8 cellular contexts compared by ENCODE assay signal in genomic region chr13:46796515-46797467, GRCh38. TPM values are rescaled to one million over a fixed set of nuclear protein-coding genes. Genes with fewer than 3 reads are reported as not detected.
DNase-seq lines count a peak whose midpoint lies in the region; TF ChIP-seq lines count a peak whose summit lies in the region.

Gene ESD (minus strand): TSS chr13:46797161. CDS start chr13:46791413, 5,748 bp downstream.

- TF ChIP-seq CTCF in fibroblast of villous mesenchyme (IDR thresholded peaks at IDR 0.05; ENCODE audit: insufficient read depth, low read depth, low read length), result no peak
- peak; percentile 7 for TF ChIP-seq CTCF in neural crest cell (conservative IDR thresholded peaks at IDR 0.05)

- peaks cover 20% of the 10 kb centered on the region for H3K4me1 ChIP-seq in stomach smooth muscle (ENCODE audit: control insufficient read depth, insufficient read depth, low read length)

- no peaks in the 10 kb centered on the region for H3K27me3 ChIP-seq in stomach smooth muscle (ENCODE audit: control insufficient read depth in 1 of 2, insufficient read depth in 2 of 2, low read length in 2 of 2)

- no peaks in the 10 kb centered on the region for H3K27me3 Mint-ChIP-seq in neural crest cell (ENCODE audit: low read depth)

- DNase-seq in EL, result peak; percentile 94
- peak; percentile 70 for DNase-seq in H4 (ENCODE audit: low spot score)
- peak; percentile 88 for DNase-seq in LoVo (ENCODE audit: low spot score)
- peak; percentile 86 to 88 for DNase-seq in SHP77 (lab: John Stamatoyannopoulos, UW)
- peak; percentile 95 for DNase-seq in activated effector memory CD4-positive, alpha-beta T cell treated with anti-CD3 and anti-CD28 coated beads, Interleukin-2, amount 50 U/mL, for 16 hours
- peak; percentile 89 for DNase-seq in fibroblast of villous mesenchyme (ENCODE audit: low read depth)
- DNase-seq in neural crest cell (ENCODE audit: low read depth, low spot score), result peak; percentile 87

- no peaks in the 10 kb centered on the region for H3K9me3 Mint-ChIP-seq in neural crest cell

- H3K27ac Mint-ChIP-seq in neural crest cell (ENCODE audit: unreplicated experiment), result peak within 1 kb of the TSS; percentile 98

- H3K9ac ChIP-seq in stomach smooth muscle (ENCODE audit: low read length in 2 of 2), result peak within 1 kb of the TSS; percentile 74 to 89

- H3K4me1 Mint-ChIP-seq in neural crest cell, result peaks cover 39% of the 10 kb centered on the region

- H3K4me3 ChIP-seq in fibroblast of villous mesenchyme (ENCODE audit: low read depth, low read length) (peak within 1 kb of the TSS; percentile 89), stomach smooth muscle (ENCODE audit: low read length in 2 of 2) (peak within 1 kb of the TSS; percentile 66 to 90)

- peaks cover 3% of the 10 kb centered on the region for H3K36me3 Mint-ChIP-seq in neural crest cell (ENCODE audit: low read depth)

- peak within 1 kb of the TSS; percentile 86 for H3K27ac ChIP-seq in stomach smooth muscle (ENCODE audit: low read length)

- no peaks in the 10 kb centered on the region for H3K9me3 ChIP-seq in stomach smooth muscle (ENCODE audit: control insufficient read depth in 2 of 2, low read length in 2 of 2)

- H3K36me3 ChIP-seq in stomach smooth muscle (ENCODE audit: control insufficient read depth in 2 of 2, insufficient read depth in 2 of 2, low read length in 2 of 2), result no peaks in the 10 kb centered on the region

- H3K4me3 Mint-ChIP-seq in neural crest cell, result peak within 1 kb of the TSS; percentile 93

RNA-seq across cellular contexts. Expression of gene ESD, which starts in this region (rescaled TPM):
- 112 and 137 TPM in 2 replicates for total RNA-seq in H4 (2014; rRNA removed; shearing (Covaris generic))
- 98.2 and 118 TPM in 2 replicates for total RNA-seq in fibroblast of villous mesenchyme
- 118 and 122 TPM in 2 replicates for total RNA-seq in neural crest cell

Comparison
In these comparisons a context has a peak if more than half of its experiments do, and no peak if none do; other contexts are left out.
1. Peak in every context shown above with its lines: DNase-seq, H3K4me3 ChIP-seq and H3K27ac ChIP-seq.